Comparison of ENCODE assay signal across 7 cellular contexts in the genomic region with DNA sequence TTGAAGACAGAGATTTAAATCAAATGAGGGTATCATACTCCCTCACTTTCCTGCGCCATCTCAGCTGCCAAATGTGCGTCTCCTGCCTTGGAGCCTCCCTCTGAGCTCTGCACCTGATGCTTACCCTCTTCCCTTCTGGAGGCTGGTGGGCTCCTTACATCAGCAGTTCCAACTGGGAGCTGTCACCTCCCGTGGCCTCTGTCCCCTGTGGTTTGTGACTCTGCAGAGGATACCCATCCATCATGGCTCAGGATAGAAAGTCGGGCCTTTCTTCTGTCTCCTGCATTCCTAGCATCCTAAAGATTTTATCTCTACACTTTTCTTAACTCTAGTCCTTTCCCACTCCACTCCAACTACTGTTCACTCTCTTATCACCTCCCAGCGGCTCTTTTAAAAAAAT.
"Had no signal": no experiment of that assay in that cellular context is flagged by ENCODE, and none has a peak within 500 bp of the region (broad histone marks: within the 10 kb centered on the region; RNA-seq: fewer than 3 reads in every experiment).

No MANE protein-coding gene starts in this region.

- H3K4me3 Mint-ChIP-seq: IgD-negative memory B cell had no signal

- H2AFZ ChIP-seq: GM23248 had no signal

- DNase-seq: GM23248, GOT3, H7, HCEC 1CT had no signal

- H3K9ac ChIP-seq: GM23248 had no signal

- H3K27me3 Mint-ChIP-seq: IgD-negative memory B cell had no signal

- H3K27ac ChIP-seq: GM23248, HL-60 had no signal

- H3K36me3 Mint-ChIP-seq: IgD-negative memory B cell had no signal

- H3K27ac Mint-ChIP-seq: IgD-negative memory B cell had no signal

- ATAC-seq: HepG2 had no signal

- H3K4me1 Mint-ChIP-seq: IgD-negative memory B cell had no signal
